21 cellular contexts compared by ENCODE assay signal in genomic region chr4:185346975-185347601, GRCh38. TPM values are rescaled to one million over a fixed set of nuclear protein-coding genes. Genes with fewer than 3 reads are reported as not detected.
DNase-seq lines count a peak whose midpoint lies in the region; ATAC-seq and TF ChIP-seq lines count a peak whose summit lies in the region.
"Had no signal": no experiment of that assay in that cellular context is flagged by ENCODE, and none has a peak within 500 bp of the region (broad histone marks: within the 10 kb centered on the region; RNA-seq: fewer than 3 reads in every experiment).

No MANE protein-coding gene starts in this region.

- no peaks in the 10 kb centered on the region for H3K27me3 Mint-ChIP-seq in chondrocyte (ENCODE audit: low read depth)
- H3K27me3 Mint-ChIP-seq: natural killer cell treated with Interleukin-12 subunit alpha and Interleukin-12 subunit beta and Interleukin-15 and Interleukin-18, amount 100 ng/mL, for 72 hours had no signal

- peak overlapping the region; percentile 38 for H3K4me3 Mint-ChIP-seq in chondrocyte (ENCODE audit: unreplicated experiment)
- H3K4me3 Mint-ChIP-seq: natural killer cell treated with Interleukin-12 subunit alpha and Interleukin-12 subunit beta and Interleukin-15 and Interleukin-18, amount 100 ng/mL, for 72 hours had no signal

- H3K36me3 Mint-ChIP-seq in chondrocyte (ENCODE audit: low read depth), result peaks cover 38% of the 10 kb centered on the region

- peaks cover 60% of the 10 kb centered on the region for H3K4me1 Mint-ChIP-seq in chondrocyte (ENCODE audit: low read depth)

- H3K9me3 Mint-ChIP-seq in chondrocyte (ENCODE audit: low read depth), result peaks cover 5% of the 10 kb centered on the region
- H3K9me3 Mint-ChIP-seq: natural killer cell treated with Interleukin-12 subunit alpha and Interleukin-12 subunit beta and Interleukin-15 and Interleukin-18, amount 100 ng/mL, for 72 hours had no signal

- peak; percentile 13 for ATAC-seq in omental fat pad (ENCODE audit: low FRiP score)
- no peak for ATAC-seq in GM21360 (IDR thresholded peaks at IDR 0.05; ENCODE audit: unreplicated experiment)
- no peak for ATAC-seq in GM21390 (IDR thresholded peaks at IDR 0.05; ENCODE audit: unreplicated experiment)
- ATAC-seq: natural killer cell treated with Interleukin-12 subunit alpha and Interleukin-12 subunit beta and Interleukin-15 and Interleukin-18, amount 100 ng/mL, for 72 hours; PC-3 had no signal

- H3K27ac Mint-ChIP-seq in chondrocyte (ENCODE audit: unreplicated experiment), result peak overlapping the region; percentile 95
- H3K27ac Mint-ChIP-seq: natural killer cell treated with Interleukin-12 subunit alpha and Interleukin-12 subunit beta and Interleukin-15 and Interleukin-18, amount 100 ng/mL, for 72 hours had no signal

- TF ChIP-seq CTCF in chondrocyte (IDR thresholded peaks at IDR 0.05), result no peak
- TF ChIP-seq CTCF in omental fat pad (IDR thresholded peaks at IDR 0.05), result no peak

- peak; percentile 92 for DNase-seq in EH (ENCODE audit: low read depth)
- DNase-seq in LHCN-M2 (ENCODE audit: low read depth), result peak; percentile 50
- DNase-seq in chondrocyte (ENCODE audit: low spot score), result no peak
- no peak for DNase-seq in omental fat pad (ENCODE audit: low spot score)
- no peak for DNase-seq in stimulated activated CD4-positive, alpha-beta T cell treated with anti-CD3 and anti-CD28 coated beads, Interleukin-2, amount 100 ng/mL, for 48 hours
- no peak for DNase-seq in KG1 (lab: John Stamatoyannopoulos, UW)
- DNase-seq: activated effector memory CD4-positive, alpha-beta T cell treated with anti-CD3 and anti-CD28 coated beads, Interleukin-2, amount 50 U/mL, for 16 hours; COR-L47; erythroblast; KBM-7; kidney glomerular epithelial cell; mesendoderm; NCI-H2029; NCI-H345; PC-3; stimulated activated CD4-positive, alpha-beta T cell treated with anti-CD3 and anti-CD28 coated beads, Interleukin-2, amount 100 ng/mL, for 24 hours; stomach; upper lobe of left lung had no signal

RNA-seq across cellular contexts. Expression of gene LRP2BP, which starts 48.6 kb away (rescaled TPM):
- total RNA-seq in LHCN-M2 (2014; rRNA removed) (0.45 and 1.1 TPM in 2 replicates), chondrocyte (0.46 to 0.52 TPM (median 0.49 TPM) in 3 replicates), omental fat pad (1 to 10 TPM in 3 of 4 donors, under 1 TPM in 1; 0.56 to 4.0 (median 1.7) TPM)
- polyA plus RNA-seq in LHCN-M2 (2012), result 0.40 TPM

RNA-seq across cellular contexts. Expression of gene ANKRD37, which starts 49.6 kb away (rescaled TPM):
- total RNA-seq in LHCN-M2 (2014; rRNA removed), result 10.8 and 14.4 TPM in 2 replicates
- polyA plus RNA-seq in LHCN-M2 (2012), result 15.5 TPM
- total RNA-seq in chondrocyte, result 8.6 to 18.3 TPM (median 16.7 TPM) in 3 replicates
- total RNA-seq in omental fat pad, result 10 to 100 TPM in 2 of 4 donors, 1 to 10 TPM in 2; 6.2 to 46.4 (median 11.1) TPM

Comparison
In these comparisons a context has a peak if more than half of its experiments do, and no peak if none do; other contexts are left out.
1. DNase-seq: peak in EH (single experiment) and LHCN-M2 (single experiment); none in chondrocyte (single experiment), omental fat pad (single experiment), stimulated activated CD4-positive, alpha-beta T cell treated with anti-CD3 and anti-CD28 coated beads, Interleukin-2, amount 100 ng/mL, for 48 hours (0 of 2) and KG1 (single experiment).